Comparison of ENCODE assay signal across 1 cellular context in genomic region chr10:117532451-117533107, GRCh38.
TF ChIP-seq lines count a peak whose summit lies in the region.

No MANE protein-coding gene starts in this region.

TF ChIP-seq in H1, 55 proteins besides CTCF, POLR2A, EP300 and RAD21 (continued from another document):
- TF ChIP-seq CEBPB (IDR thresholded peaks at IDR 0.05; ENCODE audit: low read depth, low read length) = no peak
- TF ChIP-seq NANOG (IDR thresholded peaks at IDR 0.05; ENCODE audit: insufficient read depth, low read depth, low read length, poor library complexity, severe bottlenecking) = no peak
- TF ChIP-seq MAX (IDR thresholded peaks at IDR 0.05) = no peak
- TF ChIP-seq SUZ12 (IDR thresholded peaks at IDR 0.05; ENCODE audit: low read length) = peak; percentile 99
- TF ChIP-seq RNF2 (IDR thresholded peaks at IDR 0.05; ENCODE audit: borderline replicate concordance, low read depth, low read length, missing control alignments, poor library complexity, severe bottlenecking) = peak; percentile 97
- no peak for TF ChIP-seq KDM1A (IDR thresholded peaks at IDR 0.05; ENCODE audit: borderline replicate concordance, low read length)
- TF ChIP-seq EZH2 (IDR thresholded peaks at IDR 0.05; ENCODE audit: low read depth, low read length, severe bottlenecking) = peak; percentile 99
- TF ChIP-seq CHD2 (IDR thresholded peaks at IDR 0.05; ENCODE audit: low read length) = no peak
- no peak for TF ChIP-seq RFX5 (IDR thresholded peaks at IDR 0.05; ENCODE audit: borderline replicate concordance, low read depth, low read length)
